Comparison of ENCODE assay signal across 20 cellular contexts in genomic region chr18:47906408-47906807, GRCh38. TPM values are rescaled to one million over a fixed set of nuclear protein-coding genes. Genes with fewer than 3 reads are reported as not detected.
A peak's percentile ranks its signal among the peaks of the same experiment; 100 is the strongest.
DNase-seq lines count a peak whose midpoint lies in the region; ATAC-seq and TF ChIP-seq lines count a peak whose summit lies in the region.
"Had no signal": no experiment of that assay in that cellular context is flagged by ENCODE, and none has a peak within 500 bp of the region (broad histone marks: within the 10 kb centered on the region; RNA-seq: fewer than 3 reads in every experiment).

No MANE protein-coding gene starts in this region.

- RAD21 ChIA-PET in HCT116 (lab: Charles Lee; ENCODE audit: low non-redundant PET in 1 of 2, low total read pairs in 2 of 2, uncharacterized antibody in 2 of 2, unreplicated experiment in 2 of 2): no interaction called here

- H3K4me3 ChIP-seq in HCT116 (replicated peaks in 1 of 2; ENCODE audit: low read depth in 1 of 2, low read length in 2 of 2): no peak overlapping the region
- no peak overlapping the region for H3K4me3 ChIP-seq in trophoblast cell (ENCODE audit: low read depth, low read length)
- no peak overlapping the region for H3K4me3 ChIP-seq in MG63

- H3K4me2 ChIP-seq in HCT116 (ENCODE audit: low read length) (no peak overlapping the region), trophoblast cell (ENCODE audit: low read length) (no peak overlapping the region)
- H3K4me2 ChIP-seq: SK-N-SH had no signal

- no peak for DNase-seq in activated naive CD8-positive, alpha-beta T cell treated with anti-CD3 and anti-CD28 coated beads for 36 hours
- DNase-seq in HCT116 (ENCODE audit: low read depth, low spot score) (no peak), trophoblast cell (no peak), NCI-H748 treated with DMSO at 0.1 percent for 48 hours (lab: John Stamatoyannopoulos, UW) (no peak), MG63 (no peak)
- DNase-seq: ACHN, C1 segment of cervical spinal cord, DMS79, H7, KBM-7, NCI-H1417, NCI-H187 treated with DMSO at 0.1 percent for 48 hours, NCI-H226, NCI-H524, PC-3, RPMI8226, SHP77 treated with DMSO at 0.1 percent for 48 hours, SK-N-SH had no signal

- TF ChIP-seq CTCF in HCT116 (IDR thresholded peaks at IDR 0.05 in 2 of 3, conservative IDR thresholded peaks at IDR 0.05 in 1 of 3; ENCODE audit: borderline replicate concordance in 1 of 3, insufficient read depth in 1 of 3, low read depth in 2 of 3, low read length in 2 of 3): no peak

- peaks cover 6% of the 10 kb centered on the region for H3K9me3 Mint-ChIP-seq in activated naive CD8-positive, alpha-beta T cell (ENCODE audit: low read depth)
- peaks cover 33% of the 10 kb centered on the region for H3K9me3 Mint-ChIP-seq in activated naive CD8-positive, alpha-beta T cell treated with anti-CD3 and anti-CD28 coated beads for 36 hours
- peaks cover 9% of the 10 kb centered on the region for H3K9me3 Mint-ChIP-seq in activated T-helper 17 cell treated with anti-CD3 and anti-CD28 coated beads, Interleukin-2, amount 50 U/mL, for 72 hours

- H4K91ac ChIP-seq in trophoblast cell (ENCODE audit: low read depth, low read length): no peak overlapping the region

- peak overlapping the region; percentile 46 for H3K4ac ChIP-seq in trophoblast cell (ENCODE audit: low read depth, low read length)

- H3K27me3 ChIP-seq in HCT116 (ENCODE audit: insufficient read depth, low read length) (no peaks in the 10 kb centered on the region), trophoblast cell (ENCODE audit: insufficient read depth, low read length) (no peaks in the 10 kb centered on the region), MG63 (no peaks in the 10 kb centered on the region)

- H3K27ac ChIP-seq in HCT116 (ENCODE audit: low read depth, low read length) (no peak overlapping the region), trophoblast cell (ENCODE audit: low read depth, low read length) (no peak overlapping the region)

- H2AFZ ChIP-seq in HCT116 (ENCODE audit: low read depth, low read length, poor library complexity, severe bottlenecking): no peak overlapping the region
- H2AFZ ChIP-seq in trophoblast cell (ENCODE audit: insufficient read depth, low read length, poor library complexity): no peak overlapping the region

- POLR2A ChIA-PET in HCT116 (lab: Charles Lee): no interaction called here

- intact Hi-C loops in HCT116 (cut with micrococcal nuclease): no loop called here

- H3K4me1 ChIP-seq in HCT116 (ENCODE audit: control insufficient read depth in 1 of 2, insufficient read depth in 2 of 2, low read length in 2 of 2) (no peaks in the 10 kb centered on the region), trophoblast cell (ENCODE audit: control insufficient read depth in 1 of 2, insufficient read depth in 2 of 2, low read length in 2 of 2) (peaks cover 6 to 11% of the 10 kb centered on the region in 2 experiments)

- no CpG with 5 or more reads among the region's 3 CpGs for WGBS in trophoblast cell (ENCODE audit: extremely low coverage, insufficient coverage, insufficient read length)

- H3K9me3 ChIP-seq in HCT116 (ENCODE audit: control insufficient read depth in 1 of 2, insufficient read depth in 1 of 2, low read depth in 1 of 2, low read length in 2 of 2): peaks cover 13 to 20% of the 10 kb centered on the region in 2 experiments; a peak in 2 of 4 replicates
- H3K9me3 ChIP-seq in trophoblast cell (ENCODE audit: insufficient read depth, low read depth, low read length): peaks cover 1% of the 10 kb centered on the region
- peaks cover 3% of the 10 kb centered on the region for H3K9me3 ChIP-seq in MG63

- H4K20me1 ChIP-seq in HCT116 (ENCODE audit: insufficient read depth): no peaks in the 10 kb centered on the region

- no peak overlapping the region for H3K18ac ChIP-seq in trophoblast cell (ENCODE audit: low read length)

- no peak for ATAC-seq in HCT116
- ATAC-seq in activated T-helper 17 cell treated with anti-CD3 and anti-CD28 coated beads, Interleukin-2, amount 50 U/mL, for 72 hours (replicated peaks): no peak
- ATAC-seq: PC-3 had no signal

- TF ChIP-seq POLR2A in HCT116 (IDR thresholded peaks at IDR 0.05; ENCODE audit: borderline replicate concordance, extremely low read depth, insufficient read depth, insufficient read length): no peak

- CTCF ChIA-PET in HCT116 (lab: Charles Lee): interaction anchor here (1.1 kb wide), 1 partner anchor 102 kb away, joined by 3 read pairs; no protein-coding TSS in a partner anchor

- no peak overlapping the region for H2BK120ac ChIP-seq in trophoblast cell (ENCODE audit: insufficient read depth, low read length, poor library complexity)

- peaks cover 5% of the 10 kb centered on the region for H3K79me1 ChIP-seq in trophoblast cell (ENCODE audit: low read length)

- peaks cover 99% of the 10 kb centered on the region for H3K79me2 ChIP-seq in HCT116 (ENCODE audit: insufficient read depth, low read length)
- H3K79me2 ChIP-seq in trophoblast cell (ENCODE audit: control insufficient read depth, insufficient read depth, low read length, poor library complexity): peaks cover 17% of the 10 kb centered on the region

- peak overlapping the region; percentile 3 for H3K4me3 Mint-ChIP-seq in activated naive CD8-positive, alpha-beta T cell
- no peak overlapping the region for H3K4me3 Mint-ChIP-seq in activated naive CD8-positive, alpha-beta T cell treated with anti-CD3 and anti-CD28 coated beads for 36 hours
- H3K4me3 Mint-ChIP-seq in activated T-helper 17 cell treated with anti-CD3 and anti-CD28 coated beads, Interleukin-2, amount 50 U/mL, for 72 hours: peak overlapping the region; percentile 67

- H3K36me3 ChIP-seq in HCT116 (ENCODE audit: control insufficient read depth in 1 of 2, insufficient read depth in 2 of 2, low read length in 2 of 2) (peaks cover 0 to 16% of the 10 kb centered on the region in 2 experiments; a peak in 1 of 4 replicates), trophoblast cell (ENCODE audit: control insufficient read depth in 1 of 2, insufficient read depth in 2 of 2, low read length in 2 of 2) (peaks cover 0 to 2% of the 10 kb centered on the region in 2 experiments), MG63 (peaks cover 6% of the 10 kb centered on the region)

- no TSS peak for BruUV-seq in HCT116 (replicated peaks; lab: Mats Ljungman, UMichigan)

- peaks cover 89% of the 10 kb centered on the region for H3K4me1 Mint-ChIP-seq in activated naive CD8-positive, alpha-beta T cell (ENCODE audit: low read depth)
- peaks cover 76% of the 10 kb centered on the region for H3K4me1 Mint-ChIP-seq in activated naive CD8-positive, alpha-beta T cell treated with anti-CD3 and anti-CD28 coated beads for 36 hours
- peaks cover 56% of the 10 kb centered on the region for H3K4me1 Mint-ChIP-seq in activated T-helper 17 cell treated with anti-CD3 and anti-CD28 coated beads, Interleukin-2, amount 50 U/mL, for 72 hours

- no peak overlapping the region for H4K12ac ChIP-seq in trophoblast cell (ENCODE audit: low read depth, low read length)

- no peak overlapping the region for H4K8ac ChIP-seq in trophoblast cell (ENCODE audit: low read depth, low read length)

- H3K27ac Mint-ChIP-seq in activated naive CD8-positive, alpha-beta T cell: peak overlapping the region; percentile 55
- no peak overlapping the region for H3K27ac Mint-ChIP-seq in activated naive CD8-positive, alpha-beta T cell treated with anti-CD3 and anti-CD28 coated beads for 36 hours
- H3K27ac Mint-ChIP-seq in activated T-helper 17 cell treated with anti-CD3 and anti-CD28 coated beads, Interleukin-2, amount 50 U/mL, for 72 hours: peak overlapping the region; percentile 21

- no peak for TF ChIP-seq RAD21 in HCT116 (IDR thresholded peaks at IDR 0.05; ENCODE audit: low read depth)

- no peak overlapping the region for H2AK5ac ChIP-seq in trophoblast cell (ENCODE audit: low read length)

- H3K9me2 ChIP-seq in HCT116 (ENCODE audit: insufficient read depth): no peaks in the 10 kb centered on the region
- H3K9me2 ChIP-seq: SK-N-SH had no signal

- no peak overlapping the region for H3K14ac ChIP-seq in trophoblast cell (ENCODE audit: low read length)

- H3K9ac ChIP-seq in HCT116 (ENCODE audit: low read length): no peak overlapping the region
- no peak overlapping the region for H3K9ac ChIP-seq in trophoblast cell (ENCODE audit: low read length)
- H3K9ac ChIP-seq: SK-N-SH had no signal

- no peaks in the 10 kb centered on the region for H3K27me3 Mint-ChIP-seq in activated naive CD8-positive, alpha-beta T cell
- no peaks in the 10 kb centered on the region for H3K27me3 Mint-ChIP-seq in activated naive CD8-positive, alpha-beta T cell treated with anti-CD3 and anti-CD28 coated beads for 36 hours
- no peaks in the 10 kb centered on the region for H3K27me3 Mint-ChIP-seq in activated T-helper 17 cell treated with anti-CD3 and anti-CD28 coated beads, Interleukin-2, amount 50 U/mL, for 72 hours

- H2BK5ac ChIP-seq in trophoblast cell (ENCODE audit: low read depth, low read length, poor library complexity): no peak overlapping the region

- peaks cover 55% of the 10 kb centered on the region for H3K36me3 Mint-ChIP-seq in activated naive CD8-positive, alpha-beta T cell
- peaks cover 80% of the 10 kb centered on the region for H3K36me3 Mint-ChIP-seq in activated naive CD8-positive, alpha-beta T cell treated with anti-CD3 and anti-CD28 coated beads for 36 hours
- peaks cover 69% of the 10 kb centered on the region for H3K36me3 Mint-ChIP-seq in activated T-helper 17 cell treated with anti-CD3 and anti-CD28 coated beads, Interleukin-2, amount 50 U/mL, for 72 hours (ENCODE audit: low read depth)

- H3K23ac ChIP-seq in trophoblast cell (ENCODE audit: low read length): no peak overlapping the region

- H2BK12ac ChIP-seq in trophoblast cell (ENCODE audit: low read length): no peak overlapping the region

TF ChIP-seq in HCT116, 20 proteins besides CTCF, POLR2A, EP300 and RAD21:
- no peak for TF ChIP-seq ELF1 (IDR thresholded peaks at IDR 0.05; ENCODE audit: borderline replicate concordance, low read depth)
- TF ChIP-seq CBX3 (IDR thresholded peaks at IDR 0.05; ENCODE audit: low read depth): 0 out of 2 replicates have a peak, but pooled peaks have one; percentile 16

RNA-seq across cellular contexts. Expression of gene SMAD2, which starts 24.1 kb away (rescaled TPM):
- total RNA-seq in activated naive CD8-positive, alpha-beta T cell treated with anti-CD3 and anti-CD28 coated beads for 36 hours: 100 to 1,000 TPM; 101 to 105 TPM
- total RNA-seq in HCT116 (2021; ENCODE audit: unreplicated experiment): 130 TPM
- 61.4 and 72.8 TPM in 2 replicates for polyA plus RNA-seq in HCT116 (2012)
- total RNA-seq in activated T-helper 17 cell treated with anti-CD3 and anti-CD28 coated beads, Interleukin-2, amount 50 U/mL, for 72 hours: 100 to 1,000 TPM in 1 of 2 donors, 10 to 100 TPM in 1; 97.2 to 170 TPM
- 67.3 and 70.4 TPM in 2 replicates for polyA plus RNA-seq in trophoblast cell (2013)
- total RNA-seq in MG63 (2014; rRNA removed; shearing (Covaris generic); ENCODE audit: low replicate concordance): 76.9 and 78.9 TPM in 2 replicates
